ENCODE assay signal across 1 cellular context in genomic region chr22:30435674-30436126, GRCh38.
TF ChIP-seq lines count a peak whose summit lies in the region.

No MANE protein-coding gene starts in this region.

TF ChIP-seq in HEK293, 187 proteins besides CTCF, POLR2A, EP300 and RAD21 (continued from another document):
- no peak for TF ChIP-seq ZNF561 (tag by site-specific recombination; IDR thresholded peaks at IDR 0.05; ENCODE audit: borderline replicate concordance)
- no peak for TF ChIP-seq ZNF274 (IDR thresholded peaks at IDR 0.05; ENCODE audit: low read length)
- TF ChIP-seq ZNF274 (tag by site-specific recombination; IDR thresholded peaks at IDR 0.05; ENCODE audit: borderline replicate concordance) = no peak
- TF ChIP-seq ZSCAN18 (tag by site-specific recombination; IDR thresholded peaks at IDR 0.05) = no peak
- TF ChIP-seq ZNF37A (tag by site-specific recombination; IDR thresholded peaks at IDR 0.05) = no peak
- TF ChIP-seq ZNF837 (tag by site-specific recombination; IDR thresholded peaks at IDR 0.05) = no peak
- TF ChIP-seq SP3 (tag by site-specific recombination; IDR thresholded peaks at IDR 0.05) = no peak
- TF ChIP-seq ZNF518A (tag by site-specific recombination; conservative IDR thresholded peaks at IDR 0.05; ENCODE audit: low read depth) = peak; percentile 75
- TF ChIP-seq ZNF792 (tag by site-specific recombination; IDR thresholded peaks at IDR 0.05) = no peak
- TF ChIP-seq ZBTB49 (tag by site-specific recombination; IDR thresholded peaks at IDR 0.05; ENCODE audit: low read depth) = no peak
- no peak for TF ChIP-seq GLI4 (tag by site-specific recombination; IDR thresholded peaks at IDR 0.05)
- no peak for TF ChIP-seq ZFP41 (tag by site-specific recombination; IDR thresholded peaks at IDR 0.05; ENCODE audit: borderline replicate concordance)
- no peak for TF ChIP-seq OSR2 (tag by site-specific recombination; IDR thresholded peaks at IDR 0.05)
- peak; percentile 45 for TF ChIP-seq ZBTB11 (tag by site-specific recombination; conservative IDR thresholded peaks at IDR 0.05; ENCODE audit: low read depth)
- no peak for TF ChIP-seq ATF2 (tag by site-specific recombination; IDR thresholded peaks at IDR 0.05; ENCODE audit: low read depth)
